8 cellular contexts compared by ENCODE assay signal in genomic region chr12:26121841-26122680, GRCh38. TPM values are rescaled to one million over a fixed set of nuclear protein-coding genes. Genes with fewer than 3 reads are reported as not detected.
DNase-seq lines count a peak whose midpoint lies in the region; ATAC-seq and TF ChIP-seq lines count a peak whose summit lies in the region.

No MANE protein-coding gene starts in this region.

- H3K27me3 ChIP-seq in esophagus muscularis mucosa: no peaks in the 10 kb centered on the region

- ATAC-seq in activated CD4-positive, CD25-positive, alpha-beta regulatory T cell treated with anti-CD3 and anti-CD28 coated beads, Interleukin-2, amount 50 U/mL, for 24 hours: peak; percentile 36 to 45
- no peak for ATAC-seq in GM19467 (IDR thresholded peaks at IDR 0.05; ENCODE audit: unreplicated experiment)

- TF ChIP-seq POLR2A in esophagus muscularis mucosa (IDR thresholded peaks at IDR 0.05; ENCODE audit: low read depth): no peak

- H3K36me3 ChIP-seq in esophagus muscularis mucosa: no peaks in the 10 kb centered on the region

- H3K9me3 Mint-ChIP-seq in activated CD4-positive, alpha-beta memory T cell treated with anti-CD3 and anti-CD28 coated beads, Interleukin-2, amount 10 ng/mL, durations not matched to agents 7 days and 5 days: no peaks in the 10 kb centered on the region
- no peaks in the 10 kb centered on the region for H3K9me3 Mint-ChIP-seq in nephron

- peak overlapping the region; percentile 96 to 97 (median 97) for H3K27ac ChIP-seq in esophagus muscularis mucosa (replicated peaks in 1 of 4)

- 5% methylated on average over 16 of the region's 94 CpGs for WGBS in esophagus muscularis mucosa

- intact Hi-C loops in esophagus muscularis mucosa (cut with DNase I): loop anchor here (5.0 to 10.0 kb wide), 3 partner anchors 75 to 153 kb away; partner anchors contain the start of gene SSPN

- no peak for DNase-seq in activated CD4-positive, CD25-positive, alpha-beta regulatory T cell (lab: John Stamatoyannopoulos, UW)
- DNase-seq in Jurkat, Clone E6-1 (ENCODE audit: low read depth, low spot score): no peak
- DNase-seq in activated CD4-positive, alpha-beta memory T cell treated with anti-CD3 and anti-CD28 coated beads, Interleukin-2, amount 10 ng/mL, durations not matched to agents 7 days and 5 days: peak; percentile 26
- DNase-seq in esophagus muscularis mucosa (ENCODE audit: extremely low spot score) (peak; percentile 86), globus pallidus (ENCODE audit: low spot score) (no peak)

- H3K4me1 Mint-ChIP-seq in activated CD4-positive, alpha-beta memory T cell treated with anti-CD3 and anti-CD28 coated beads, Interleukin-2, amount 10 ng/mL, durations not matched to agents 7 days and 5 days: peaks cover 37% of the 10 kb centered on the region
- H3K4me1 Mint-ChIP-seq in nephron: peaks cover 25% of the 10 kb centered on the region

- TF ChIP-seq EP300 in esophagus muscularis mucosa (IDR thresholded peaks at IDR 0.05): no peak

- POLR2A ChIA-PET in activated CD4-positive, alpha-beta memory T cell treated with anti-CD3 and anti-CD28 coated beads, Interleukin-2, amount 10 ng/mL, durations not matched to agents 7 days and 5 days (lab: Charles Lee): interaction anchor here (0.6 kb wide), 1 partner anchor 593 kb away, joined by 3 read pairs; no protein-coding TSS in a partner anchor

- H3K4me3 Mint-ChIP-seq in activated CD4-positive, alpha-beta memory T cell treated with anti-CD3 and anti-CD28 coated beads, Interleukin-2, amount 10 ng/mL, durations not matched to agents 7 days and 5 days: peak overlapping the region; percentile 52
- peak overlapping the region; percentile 74 to 84 (median 80) for H3K4me3 Mint-ChIP-seq in nephron

- H3K27me3 Mint-ChIP-seq in activated CD4-positive, alpha-beta memory T cell treated with anti-CD3 and anti-CD28 coated beads, Interleukin-2, amount 10 ng/mL, durations not matched to agents 7 days and 5 days: peaks cover 78% of the 10 kb centered on the region
- H3K27me3 Mint-ChIP-seq in nephron (ENCODE audit: low read depth): peaks cover 80% of the 10 kb centered on the region

- H3K9me3 ChIP-seq in esophagus muscularis mucosa: no peaks in the 10 kb centered on the region

- CTCF ChIA-PET in activated CD4-positive, alpha-beta memory T cell treated with anti-CD3 and anti-CD28 coated beads, Interleukin-2, amount 10 ng/mL, durations not matched to agents 7 days and 5 days (lab: Charles Lee): interaction anchor here (1.9 kb wide), 1 partner anchor 580 kb away, joined by 4 read pairs; no protein-coding TSS in a partner anchor

- peaks cover 27 to 70% (median 60%) of the 10 kb centered on the region in 4 donors for H3K4me1 ChIP-seq in esophagus muscularis mucosa

- H3K27ac Mint-ChIP-seq in activated CD4-positive, alpha-beta memory T cell treated with anti-CD3 and anti-CD28 coated beads, Interleukin-2, amount 10 ng/mL, durations not matched to agents 7 days and 5 days: no peak overlapping the region
- H3K27ac Mint-ChIP-seq in nephron: no peak overlapping the region

- H3K36me3 Mint-ChIP-seq in activated CD4-positive, alpha-beta memory T cell treated with anti-CD3 and anti-CD28 coated beads, Interleukin-2, amount 10 ng/mL, durations not matched to agents 7 days and 5 days (ENCODE audit: low read depth): no peaks in the 10 kb centered on the region
- no peaks in the 10 kb centered on the region for H3K36me3 Mint-ChIP-seq in nephron (ENCODE audit: low read depth)

- TF ChIP-seq CTCF in esophagus muscularis mucosa (IDR thresholded peaks at IDR 0.05): peak in 1 of 3 experiments; percentile 19
- TF ChIP-seq CTCF in nephron (IDR thresholded peaks at IDR 0.05; ENCODE audit: unreplicated experiment in 3 of 3): no peak

- H3K4me3 ChIP-seq in Jurkat, Clone E6-1 (ENCODE audit: low read length): peak overlapping the region; percentile 25
- H3K4me3 ChIP-seq in esophagus muscularis mucosa: peak overlapping the region; percentile 69 to 75 (median 72)

RNA-seq across cellular contexts. Expression of gene BHLHE41, which starts 2.8 kb away (rescaled TPM):
- polyA plus RNA-seq in Jurkat, Clone E6-1 (2012; ENCODE audit: insufficient read depth, insufficient read length): not detected
- total RNA-seq in activated CD4-positive, alpha-beta memory T cell treated with anti-CD3 and anti-CD28 coated beads, Interleukin-2, amount 10 ng/mL, durations not matched to agents 7 days and 5 days: not detected
- 10 to 100 TPM in 3 of 4 donors, 1 to 10 TPM in 1; 6.3 to 20.0 (median 14.8) TPM for total RNA-seq in esophagus muscularis mucosa

Comparison
In these comparisons a context has a peak if more than half of its experiments do, and no peak if none do; other contexts are left out.
1. DNase-seq: peak in activated CD4-positive, alpha-beta memory T cell treated with anti-CD3 and anti-CD28 coated beads, Interleukin-2, amount 10 ng/mL, durations not matched to agents 7 days and 5 days (single experiment) and esophagus muscularis mucosa (single experiment); none in activated CD4-positive, CD25-positive, alpha-beta regulatory T cell (0 of 4), Jurkat, Clone E6-1 (single experiment) and globus pallidus (single experiment).
2. RNA of gene BHLHE41, which starts 2.8 kb away (total RNA-seq): 6.3 to 20.0 TPM in esophagus muscularis mucosa; not detected in activated CD4-positive, alpha-beta memory T cell treated with anti-CD3 and anti-CD28 coated beads, Interleukin-2, amount 10 ng/mL, durations not matched to agents 7 days and 5 days; every median in the first group is over 4 times any median in the second.